8 cellular contexts compared by ENCODE assay signal in the genomic region with DNA sequence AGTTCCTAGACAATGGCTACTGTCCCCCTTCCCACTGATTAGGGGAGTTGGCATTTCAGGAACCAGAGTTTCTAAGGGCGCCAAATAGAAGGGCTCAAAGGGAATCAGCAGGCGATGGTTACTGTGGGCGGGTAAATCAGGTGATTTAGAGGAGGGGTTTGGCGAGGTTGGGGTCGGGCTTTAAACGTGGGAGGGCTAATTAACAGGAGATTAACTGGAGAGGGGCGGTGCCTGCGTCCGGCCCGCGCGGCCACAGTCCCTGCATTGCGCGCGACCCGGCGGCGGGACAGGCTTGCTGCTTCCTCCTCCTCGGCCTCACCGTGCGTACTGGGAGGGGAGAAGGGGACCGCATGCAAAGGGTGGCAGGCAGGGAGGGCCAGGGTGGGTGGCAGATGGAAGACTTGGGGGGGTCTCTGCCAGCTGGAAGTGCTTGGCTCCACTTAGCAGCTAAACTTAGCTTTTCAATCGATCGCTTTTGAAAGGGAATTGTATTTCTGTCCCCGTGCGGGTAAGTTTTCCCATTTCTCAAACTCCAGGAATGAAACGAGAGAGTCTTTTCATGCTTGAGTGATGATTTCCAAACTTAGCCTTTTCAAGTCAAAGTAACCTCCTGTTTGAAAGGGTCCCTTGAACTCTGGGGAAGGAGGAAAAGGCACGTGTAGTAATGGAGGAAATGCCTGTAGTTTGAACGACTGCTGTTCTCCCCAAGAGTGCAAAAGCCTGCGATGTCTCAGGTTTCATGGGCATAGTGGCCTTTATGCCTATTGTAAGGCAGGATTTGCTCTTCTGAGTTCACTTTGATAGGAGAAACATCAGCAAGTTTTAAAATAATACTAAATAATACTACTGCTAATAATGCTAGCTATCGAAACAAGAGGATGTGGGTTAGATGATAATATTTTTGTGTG. TPM values are rescaled to one million over a fixed set of nuclear protein-coding genes. Genes with fewer than 3 reads are reported as not detected.
DNase-seq lines count a peak whose midpoint lies in the region; ATAC-seq and TF ChIP-seq lines count a peak whose summit lies in the region.

Gene MGST1 (plus strand): TSS at position 255 of the 908 bp plus-strand sequence. CDS start 6,608 bp downstream, outside the sequence.

- peak within 1 kb of the TSS; percentile 93 for H3K4me3 Mint-ChIP-seq in neural progenitor cell

- H3K27me3 ChIP-seq in neural progenitor cell: no peaks in the 10 kb centered on the region
- H3K27me3 ChIP-seq in effector memory CD4-positive, alpha-beta T cell (replicated peaks; ENCODE audit: control insufficient read depth, insufficient read depth, low read length, poor library complexity, severe bottlenecking): no peaks in the 10 kb centered on the region

- H3K4me3 ChIP-seq in AG04449 (ENCODE audit: low read depth, low read length): peak within 1 kb of the TSS; percentile 60
- H3K4me3 ChIP-seq in neural progenitor cell: peak within 1 kb of the TSS; percentile 77
- H3K4me3 ChIP-seq in effector memory CD4-positive, alpha-beta T cell (ENCODE audit: insufficient read depth, low read depth, low read length, poor library complexity, severe bottlenecking): no peak within 1 kb of the TSS

- peak within 1 kb of the TSS; percentile 69 for H2AFZ ChIP-seq in neural progenitor cell (replicated peaks)

- H3K4me1 Mint-ChIP-seq in neural progenitor cell: peaks cover 63% of the 10 kb centered on the region

- H3K27ac Mint-ChIP-seq in neural progenitor cell: peak within 1 kb of the TSS; percentile 96

- H3K27me3 Mint-ChIP-seq in neural progenitor cell (ENCODE audit: insufficient read depth, low read depth): peaks cover 8% of the 10 kb centered on the region

- POLR2A ChIA-PET in AG04449 (lab: Yijun Ruan, JAX): no interaction called here

- H3F3A ChIP-seq in neural progenitor cell (ENCODE audit: low read depth): peaks cover 32% of the 10 kb centered on the region

- H3K27ac ChIP-seq in neural progenitor cell: peak within 1 kb of the TSS; percentile 86
- no peak within 1 kb of the TSS for H3K27ac ChIP-seq in effector memory CD4-positive, alpha-beta T cell (ENCODE audit: insufficient read depth, low read length, poor library complexity, severe bottlenecking)

- no peak for TF ChIP-seq CTCF in AG04449 (IDR thresholded peaks at IDR 0.05; ENCODE audit: insufficient read depth, low read length, missing control alignments)
- TF ChIP-seq CTCF in neural progenitor cell (IDR thresholded peaks at IDR 0.05): no peak

- H3K36me3 Mint-ChIP-seq in neural progenitor cell: peaks cover 9% of the 10 kb centered on the region

- H3K4me1 ChIP-seq in neural progenitor cell: peaks cover 57% of the 10 kb centered on the region
- no peaks in the 10 kb centered on the region for H3K4me1 ChIP-seq in effector memory CD4-positive, alpha-beta T cell (ENCODE audit: control insufficient read depth, insufficient read depth, low read length, poor library complexity, severe bottlenecking)

- H3K4me2 ChIP-seq in neural progenitor cell: peak within 1 kb of the TSS; percentile 99

- no peaks in the 10 kb centered on the region for H3K36me3 ChIP-seq in neural progenitor cell
- H3K36me3 ChIP-seq in effector memory CD4-positive, alpha-beta T cell (ENCODE audit: control insufficient read depth, insufficient read depth, low read length): no peaks in the 10 kb centered on the region

- H3K9me3 Mint-ChIP-seq in neural progenitor cell: peaks cover 10% of the 10 kb centered on the region

- peaks cover 24% of the 10 kb centered on the region for H4K20me1 ChIP-seq in neural progenitor cell (ENCODE audit: low read depth)

- no peak for DNase-seq in AG04449 (ENCODE audit: low read depth, low spot score)
- DNase-seq in HuH-7.5 (ENCODE audit: low spot score): peak; percentile 41
- peak; percentile 26 for DNase-seq in SKM-1 treated with dmso at 0.1 percent for 144 hours (lab: John Stamatoyannopoulos, UW; ENCODE audit: unreplicated experiment)
- peak; percentile 20 for DNase-seq in globus pallidus (ENCODE audit: low spot score)
- DNase-seq in neural progenitor cell (ENCODE audit: low spot score): peak; percentile 96
- no peak for DNase-seq in OCI-M2 (lab: John Stamatoyannopoulos, UW; ENCODE audit: unreplicated experiment)
- no peak for DNase-seq in effector memory CD4-positive, alpha-beta T cell

- H3K9me3 ChIP-seq in neural progenitor cell (ENCODE audit: low read depth): no peaks in the 10 kb centered on the region
- no peaks in the 10 kb centered on the region for H3K9me3 ChIP-seq in effector memory CD4-positive, alpha-beta T cell (ENCODE audit: control insufficient read depth, low read length)

- ATAC-seq in GM19372 (IDR thresholded peaks at IDR 0.05; ENCODE audit: low read depth, unreplicated experiment): peak; percentile 63

- CTCF ChIA-PET in AG04449 (lab: Yijun Ruan, JAX): no interaction called here

- peaks cover 52% of the 10 kb centered on the region for H3K79me2 ChIP-seq in neural progenitor cell (ENCODE audit: low read depth)

- peak within 1 kb of the TSS; percentile 57 for H3K9ac ChIP-seq in neural progenitor cell

RNA-seq across cellular contexts. Expression of gene MGST1, which starts in this region (rescaled TPM):
- total RNA-seq in neural progenitor cell (ENCODE audit: low replicate concordance): 175 and 238 TPM in 2 replicates

Comparison
In these comparisons a context has a peak if more than half of its experiments do, and no peak if none do; other contexts are left out.
1. DNase-seq: peak in HuH-7.5 (single experiment), SKM-1 treated with dmso at 0.1 percent for 144 hours (single experiment), globus pallidus (single experiment) and neural progenitor cell (single experiment); none in AG04449 (single experiment), OCI-M2 (single experiment) and effector memory CD4-positive, alpha-beta T cell (0 of 3).